8 cellular contexts compared by ENCODE assay signal in genomic region chr19:37370386-37370879, GRCh38. TPM values are rescaled to one million over a fixed set of nuclear protein-coding genes. Genes with fewer than 3 reads are reported as not detected.
DNase-seq lines count a peak whose midpoint lies in the region; ATAC-seq and TF ChIP-seq lines count a peak whose summit lies in the region.
"Not testable (repeated sequence)": the region's sequence is repeated elsewhere in the genome, so short reads cannot be mapped to it uniquely, and the experiment has no call there.

No MANE protein-coding gene starts in this region.

- not testable (repeated sequence) for TF ChIP-seq POLR2A in body of pancreas (IDR thresholded peaks at IDR 0.05)

- POLR2A ChIA-PET in SK-N-SH (lab: Yijun Ruan, JAX): interaction anchor here (1.0 to 1.4 kb wide), 4 partner anchors 36 to 136 kb away, joined by 6 to 8 read pairs (median 7); partner anchors contain the start of genes ZNF569 and ZNF793

- H3K9me3 ChIP-seq in SK-N-SH: not testable (repeated sequence)
- H3K9me3 ChIP-seq in body of pancreas (peaks cover 0 to 13% (median 0%) of the 10 kb centered on the region in 3 donors), heart right ventricle (peaks cover 0 to 52% (median 0%) of the 10 kb centered on the region in 11 donors), thoracic aorta (peaks cover 15% of the 10 kb centered on the region)

- H3K4me3 ChIP-seq in GM12875 (ENCODE audit: low read depth, low read length) (peak overlapping the region; percentile 70), H7 (ENCODE audit: insufficient read depth, low read depth, low read length) (peak overlapping the region; percentile 75), SK-N-SH (ENCODE audit: low read depth in 2 of 2, low read length in 1 of 2) (peak overlapping the region; percentile 50 to 69), body of pancreas (peak overlapping the region; percentile 18 to 28), heart right ventricle (peak overlapping the region; percentile 8 to 83 (median 66)), thoracic aorta (peak overlapping the region; percentile 85)

- intact Hi-C loops in body of pancreas (cut with DNase I): not testable (repeated sequence)
- intact Hi-C loops in heart right ventricle (cut with DNase I): loop anchor here in 5 of 10 donors (1.0 to 10.0 kb wide), 7 partner anchors 36 to 158 kb away; partner anchors contain the start of genes ZNF569 (in 3 of the 5), ZNF570 (in 3 of the 5), ZNF585B (in 1 of the 5) and ZNF793 (in 1 of the 5)

- not testable (repeated sequence) for DNase-seq in H7; SK-N-SH; body of pancreas; nephron progenitor cell; thoracic aorta (ENCODE audit: low spot score)
- DNase-seq in heart right ventricle: peak in 1 of 2 donors; percentile 14

- TF ChIP-seq EP300 in SK-N-SH (IDR thresholded peaks at IDR 0.05; ENCODE audit: borderline replicate concordance in 1 of 2, low read depth in 1 of 2, low read length in 1 of 2): not testable (repeated sequence)

- peak; percentile 23 for ATAC-seq in HG03460 (IDR thresholded peaks at IDR 0.05; ENCODE audit: unreplicated experiment)
- not testable (repeated sequence) for ATAC-seq in body of pancreas; thoracic aorta (ENCODE audit: insufficient number of reproducible peaks, low FRiP score, low read depth)
- ATAC-seq in heart right ventricle: peak in 4 of 8 donors; percentile 21 to 41 (median 37)

- H3K4me1 ChIP-seq in SK-N-SH (ENCODE audit: control insufficient read depth in 1 of 2, insufficient read depth in 2 of 2, low read depth in 1 of 2, low read length in 1 of 2); body of pancreas: not testable (repeated sequence)
- H3K4me1 ChIP-seq in heart right ventricle (peaks cover 0 to 20% (median 11%) of the 10 kb centered on the region in 9 donors), thoracic aorta (ENCODE audit: control insufficient read depth in 1 of 2, low read depth in 2 of 2) (peaks cover 3 to 13% of the 10 kb centered on the region in 2 donors)

- not testable (repeated sequence) for H3K27me3 ChIP-seq in H7 (ENCODE audit: control insufficient read depth, insufficient read depth, low read length); SK-N-SH (ENCODE audit: insufficient read depth); body of pancreas; heart right ventricle; thoracic aorta (replicated peaks; ENCODE audit: insufficient read depth)

- not testable (repeated sequence) for H3K27ac Mint-ChIP-seq in nephron progenitor cell

- H3F3A ChIP-seq in SK-N-SH (replicated peaks; ENCODE audit: insufficient read depth): not testable (repeated sequence)

- H3K4me2 ChIP-seq in SK-N-SH: peak overlapping the region; percentile 73

- H3K9ac ChIP-seq in SK-N-SH: peak overlapping the region; percentile 67

- CTCF ChIA-PET in SK-N-SH (lab: Yijun Ruan, JAX): interaction anchor here (0.6 to 0.7 kb wide), 2 partner anchors 52 to 434 kb away, joined by 3 read pairs; no protein-coding TSS in a partner anchor

- H3K79me2 ChIP-seq in SK-N-SH (ENCODE audit: insufficient read depth): not testable (repeated sequence)

- peak overlapping the region; percentile 89; the same call in 1 of the 2 replicates for H2AFZ ChIP-seq in SK-N-SH (ENCODE audit: low read depth)

- not testable (repeated sequence) for H3K36me3 ChIP-seq in H7 (replicated peaks; ENCODE audit: control insufficient read depth, insufficient read depth, low read length); body of pancreas (replicated peaks in 1 of 2; ENCODE audit: insufficient read depth in 1 of 2, low read depth in 2 of 2)
- H3K36me3 ChIP-seq in SK-N-SH (replicated peaks in 1 of 2; ENCODE audit: control insufficient read depth in 1 of 2, insufficient read depth in 2 of 2, low read length in 1 of 2) (peaks cover 8 to 15% of the 10 kb centered on the region in 2 experiments), heart right ventricle (peaks cover 0 to 22% (median 16%) of the 10 kb centered on the region in 9 donors), thoracic aorta (peaks cover 13% of the 10 kb centered on the region)

- peak overlapping the region; percentile 94 for H3K4me3 Mint-ChIP-seq in nephron progenitor cell

- WGBS in SK-N-SH (ENCODE audit: low lambda C conversion rate): 18% methylated on average over 16 of the region's 18 CpGs
- WGBS in body of pancreas, 2 donors: 13 to 22% methylated on average over 18 of the region's 18 CpGs
- 13 to 15% methylated on average over 18 of the region's 18 CpGs for WGBS in heart right ventricle, 2 donors

- H3K9me3 Mint-ChIP-seq in nephron progenitor cell: peaks cover 48% of the 10 kb centered on the region

- not testable (repeated sequence) for TF ChIP-seq RAD21 in SK-N-SH (IDR thresholded peaks at IDR 0.05; ENCODE audit: low read length)

- H3K4me1 Mint-ChIP-seq in nephron progenitor cell: peaks cover 15% of the 10 kb centered on the region

- H3K27me3 Mint-ChIP-seq in nephron progenitor cell (ENCODE audit: low read depth, poor library complexity): not testable (repeated sequence)

- not testable (repeated sequence) for H3K9me2 ChIP-seq in SK-N-SH

- H3K27ac ChIP-seq in SK-N-SH (ENCODE audit: low read depth in 2 of 2, low read length in 1 of 2) (peak overlapping the region in 1 of 2 experiments; percentile 72; a peak in 3 of 4 replicates), body of pancreas (peak overlapping the region in 3 of 4 donors; percentile 83 to 87 (median 83)), heart right ventricle (peak overlapping the region; percentile 57 to 92 (median 83)), thoracic aorta (peak overlapping the region; percentile 36 to 76)

- H4K20me1 ChIP-seq in SK-N-SH (ENCODE audit: insufficient read depth): not testable (repeated sequence)

- H3K36me3 Mint-ChIP-seq in nephron progenitor cell (ENCODE audit: low read depth): peaks cover 43% of the 10 kb centered on the region

- not testable (repeated sequence) for TF ChIP-seq CTCF in GM12875 (IDR thresholded peaks at IDR 0.05; ENCODE audit: borderline replicate concordance, insufficient read depth, low read depth, low read length); SK-N-SH (IDR thresholded peaks at IDR 0.05); heart right ventricle (IDR thresholded peaks at IDR 0.05); nephron progenitor cell (IDR thresholded peaks at IDR 0.05); thoracic aorta (IDR thresholded peaks at IDR 0.05)
- TF ChIP-seq CTCF in body of pancreas (IDR thresholded peaks at IDR 0.05): peak in 2 of 7 experiments; percentile 26 to 35

TF ChIP-seq in SK-N-SH, 30 proteins besides CTCF, POLR2A, EP300 and RAD21:
- TF ChIP-seq SIN3A (IDR thresholded peaks at IDR 0.05; ENCODE audit: borderline replicate concordance, low read depth, low read length): 0 out of 2 replicates have a peak, but pooled peaks have one; percentile 2

RNA-seq across cellular contexts. Expression of gene ZNF527, which starts 0.5 kb away (rescaled TPM):
- total RNA-seq in H7 (2014; rRNA removed; shearing (Covaris generic)): 1.8 and 4.8 TPM in 2 replicates
- 1.9 and 2.1 TPM in 2 replicates for polyA plus RNA-seq in SK-N-SH (2012; rRNA removed)
- 2.2 and 2.5 TPM in 2 replicates for polyA plus RNA-seq in SK-N-SH (2012; cell fraction: cytosol; rRNA removed)
- 2.1 and 4.4 TPM in 2 replicates for polyA plus RNA-seq in SK-N-SH (2012; cell fraction: nucleus; rRNA removed)
- total RNA-seq in body of pancreas: 1 to 10 TPM; 5.9 to 7.3 TPM
- 1 to 10 TPM; 3.6 to 7.9 (median 6.1) TPM for total RNA-seq in heart right ventricle
- polyA plus RNA-seq in heart right ventricle: 1 to 10 TPM; 2.5 to 4.7 TPM
- total RNA-seq in thoracic aorta: 10 to 100 TPM in 1 of 2 donors, 1 to 10 TPM in 1; 3.8 to 20.9 TPM

Comparison
In these comparisons a context has a peak if more than half of its experiments do, and no peak if none do; other contexts are left out.
1. H3K4me3 ChIP-seq: peak in every context shown above with its lines; median percentile 85 in thoracic aorta; 75 in H7; 70 in GM12875; 66 in heart right ventricle; 60 in SK-N-SH; 23 in body of pancreas.